8 cellular contexts compared by ENCODE assay signal in genomic region chr7:94087664-94088352, GRCh38.
A peak's percentile ranks its signal among the peaks of the same experiment; 100 is the strongest.
DNase-seq lines count a peak whose midpoint lies in the region; ATAC-seq and TF ChIP-seq lines count a peak whose summit lies in the region.

No MANE protein-coding gene starts in this region.

- H3K4me1 ChIP-seq in upper lobe of left lung: peaks cover 0 to 4% (median 0%) of the 10 kb centered on the region in 4 donors

- no peaks in the 10 kb centered on the region for H3K9me3 ChIP-seq in upper lobe of left lung

- CTCF ChIA-PET in activated CD8-positive, alpha-beta T cell treated with anti-CD3 and anti-CD28 coated beads, Interleukin-2, amount 10 ng/mL, durations not matched to agents 7 days and 5 days (lab: Charles Lee): interaction anchor here (0.6 to 1.7 kb wide), 20 partner anchors 8 to 374 kb away, joined by 3 to 10 read pairs (median 4); partner anchors contain the start of genes COL1A2 and GNG11

- peak overlapping the region; percentile 56 for H3K4me3 Mint-ChIP-seq in activated CD8-positive, alpha-beta T cell treated with anti-CD3 and anti-CD28 coated beads, Interleukin-2, amount 10 ng/mL, durations not matched to agents 7 days and 5 days
- no peak overlapping the region for H3K4me3 Mint-ChIP-seq in neural crest cell

- TF ChIP-seq EP300 in upper lobe of left lung (IDR thresholded peaks at IDR 0.05): no peak

- WGBS in upper lobe of left lung, 2 donors: 16 to 20% methylated on average over 6 of the region's 6 CpGs

- POLR2A ChIA-PET in activated CD8-positive, alpha-beta T cell treated with anti-CD3 and anti-CD28 coated beads, Interleukin-2, amount 10 ng/mL, durations not matched to agents 7 days and 5 days (lab: Charles Lee): interaction anchor here (0.5 to 0.6 kb wide), 2 partner anchors 11 to 76 kb away, joined by 3 to 4 read pairs; no protein-coding TSS in a partner anchor

- no peak overlapping the region for H3K27ac ChIP-seq in upper lobe of left lung

- peak; percentile 97 for ATAC-seq in GM19455 (IDR thresholded peaks at IDR 0.05; ENCODE audit: unreplicated experiment)
- ATAC-seq in HG03469 (IDR thresholded peaks at IDR 0.05; ENCODE audit: unreplicated experiment): peak; percentile 95
- peak; percentile 97 for ATAC-seq in activated CD8-positive, alpha-beta T cell treated with anti-CD3 and anti-CD28 coated beads, Interleukin-2, amount 10 ng/mL, durations not matched to agents 7 days and 5 days
- ATAC-seq in upper lobe of left lung (ENCODE audit: low FRiP score in 2 of 2): peak in 1 of 2 donors; percentile 89

- H3K36me3 Mint-ChIP-seq in activated CD8-positive, alpha-beta T cell treated with anti-CD3 and anti-CD28 coated beads, Interleukin-2, amount 10 ng/mL, durations not matched to agents 7 days and 5 days (ENCODE audit: low read depth): no peaks in the 10 kb centered on the region
- H3K36me3 Mint-ChIP-seq in neural crest cell (ENCODE audit: low read depth): no peaks in the 10 kb centered on the region

- no peaks in the 10 kb centered on the region for H3K27me3 ChIP-seq in upper lobe of left lung

- DNase-seq in DMS153 treated with DMSO at 0.1 percent for 48 hours (lab: John Stamatoyannopoulos, UW; ENCODE audit: unreplicated experiment): peak; percentile 62
- peak; percentile 84 for DNase-seq in NCI-H69 (lab: John Stamatoyannopoulos, UW)
- DNase-seq in activated CD8-positive, alpha-beta T cell treated with anti-CD3 and anti-CD28 coated beads, Interleukin-2, amount 10 ng/mL, durations not matched to agents 7 days and 5 days: peak; percentile 70
- DNase-seq in fibroblast of pulmonary artery (ENCODE audit: low read depth): peak; percentile 91
- peak; percentile 25 for DNase-seq in neural crest cell (ENCODE audit: low read depth, low spot score)
- DNase-seq in upper lobe of left lung: no peak

- no peaks in the 10 kb centered on the region for H3K9me3 Mint-ChIP-seq in activated CD8-positive, alpha-beta T cell treated with anti-CD3 and anti-CD28 coated beads, Interleukin-2, amount 10 ng/mL, durations not matched to agents 7 days and 5 days (ENCODE audit: insufficient read depth)
- H3K9me3 Mint-ChIP-seq in neural crest cell: no peaks in the 10 kb centered on the region

- TF ChIP-seq POLR2A in upper lobe of left lung (IDR thresholded peaks at IDR 0.05): no peak

- peak overlapping the region; percentile 21 for H3K4me3 ChIP-seq in fibroblast of pulmonary artery (replicated peaks; ENCODE audit: low read depth, low read length)
- H3K4me3 ChIP-seq in upper lobe of left lung: peak overlapping the region in 1 of 4 donors; percentile 22

- H3K36me3 ChIP-seq in upper lobe of left lung: no peaks in the 10 kb centered on the region

- TF ChIP-seq CTCF in fibroblast of pulmonary artery (IDR thresholded peaks at IDR 0.05; ENCODE audit: low read length, missing control alignments) (peak; percentile 81), neural crest cell (conservative IDR thresholded peaks at IDR 0.05) (peak; percentile 82), upper lobe of left lung (IDR thresholded peaks at IDR 0.05) (peak; percentile 53 to 72 (median 66))

- peaks cover 4% of the 10 kb centered on the region for H3K4me1 Mint-ChIP-seq in activated CD8-positive, alpha-beta T cell treated with anti-CD3 and anti-CD28 coated beads, Interleukin-2, amount 10 ng/mL, durations not matched to agents 7 days and 5 days (ENCODE audit: low read depth)
- peaks cover 21% of the 10 kb centered on the region for H3K4me1 Mint-ChIP-seq in neural crest cell

- peaks cover 22% of the 10 kb centered on the region for H3K27me3 Mint-ChIP-seq in activated CD8-positive, alpha-beta T cell treated with anti-CD3 and anti-CD28 coated beads, Interleukin-2, amount 10 ng/mL, durations not matched to agents 7 days and 5 days (ENCODE audit: low read depth)
- no peaks in the 10 kb centered on the region for H3K27me3 Mint-ChIP-seq in neural crest cell (ENCODE audit: low read depth)

- no peak overlapping the region for H3K27ac Mint-ChIP-seq in activated CD8-positive, alpha-beta T cell treated with anti-CD3 and anti-CD28 coated beads, Interleukin-2, amount 10 ng/mL, durations not matched to agents 7 days and 5 days
- H3K27ac Mint-ChIP-seq in neural crest cell (ENCODE audit: unreplicated experiment): no peak overlapping the region

Comparison
In these comparisons a context has a peak if more than half of its experiments do, and no peak if none do; other contexts are left out.
1. DNase-seq: peak in DMS153 treated with DMSO at 0.1 percent for 48 hours (single experiment), NCI-H69 (single experiment), activated CD8-positive, alpha-beta T cell treated with anti-CD3 and anti-CD28 coated beads, Interleukin-2, amount 10 ng/mL, durations not matched to agents 7 days and 5 days (single experiment), fibroblast of pulmonary artery (single experiment) and neural crest cell (single experiment); none in upper lobe of left lung (0 of 2).
2. Peak in every context shown above with its lines, with median percentiles within 50 percentile points of each other: CTCF ChIP-seq.